Comparison of ENCODE assay signal across 8 cellular contexts in genomic region chr20:62972270-62973032, GRCh38. TPM values are rescaled to one million over a fixed set of nuclear protein-coding genes. Genes with fewer than 3 reads are reported as not detected.
DNase-seq lines count a peak whose midpoint lies in the region; ATAC-seq and TF ChIP-seq lines count a peak whose summit lies in the region.

No MANE protein-coding gene starts in this region.

- H3K27ac Mint-ChIP-seq in progenitor cell of endocrine pancreas: no peak overlapping the region

- no peak overlapping the region for H3K4me2 ChIP-seq in GM23248 (ENCODE audit: unreplicated experiment)

- DNase-seq in DMS 273 treated with DMSO at 0.1 percent for 48 hours (lab: John Stamatoyannopoulos, UW) (peak; percentile 44), GM23248 (peak; percentile 92), NCI-H1105 (lab: John Stamatoyannopoulos, UW) (peak; percentile 81), T follicular helper cell (ENCODE audit: low read depth) (peak; percentile 78), heart right ventricle (peak; percentile 85 to 87), progenitor cell of endocrine pancreas (ENCODE audit: low spot score, unreplicated experiment) (peak; percentile 85), upper lobe of right lung (peak; percentile 94)
- DNase-seq in activated naive CD8-positive, alpha-beta T cell treated with anti-CD3 and anti-CD28 coated beads, Interleukin-2, amount 50 U/mL, for 16 hours (ENCODE audit: low read depth, low spot score): peak; percentile 67

- H3K79me2 ChIP-seq in GM23248 (ENCODE audit: insufficient read depth): no peaks in the 10 kb centered on the region

- H3K9me3 Mint-ChIP-seq in progenitor cell of endocrine pancreas (ENCODE audit: low read depth): no peaks in the 10 kb centered on the region

- no peaks in the 10 kb centered on the region for H3K36me3 Mint-ChIP-seq in progenitor cell of endocrine pancreas (ENCODE audit: insufficient read depth)

- H3K9me2 ChIP-seq in GM23248 (ENCODE audit: insufficient read depth): no peaks in the 10 kb centered on the region

- no peak overlapping the region for H3K9ac ChIP-seq in GM23248

- H3K27me3 Mint-ChIP-seq in progenitor cell of endocrine pancreas: peaks cover 56% of the 10 kb centered on the region

- H3F3A ChIP-seq in GM23248 (ENCODE audit: insufficient read depth): no peaks in the 10 kb centered on the region

- H3K9me3 ChIP-seq in GM23248 (ENCODE audit: low read depth): no peaks in the 10 kb centered on the region
- no peaks in the 10 kb centered on the region for H3K9me3 ChIP-seq in heart right ventricle
- H3K9me3 ChIP-seq in upper lobe of right lung: no peaks in the 10 kb centered on the region

- peak overlapping the region; percentile 54; the same call in 1 of the 2 replicates for H3K4me3 ChIP-seq in GM23248
- peak overlapping the region in 9 of 10 donors; percentile 13 to 45 (median 30) for H3K4me3 ChIP-seq in heart right ventricle
- H3K4me3 ChIP-seq in upper lobe of right lung: peak overlapping the region; percentile 19

- H3K4me1 Mint-ChIP-seq in progenitor cell of endocrine pancreas (ENCODE audit: low read depth): peaks cover 1% of the 10 kb centered on the region

- H3K27me3 ChIP-seq in GM23248 (replicated peaks; ENCODE audit: insufficient read depth) (peaks cover 32% of the 10 kb centered on the region), heart right ventricle (peaks cover 14 to 80% (median 65%) of the 10 kb centered on the region in 7 donors), upper lobe of right lung (peaks cover 63% of the 10 kb centered on the region)

- H3K36me3 ChIP-seq in GM23248 (ENCODE audit: low read depth): no peaks in the 10 kb centered on the region
- no peaks in the 10 kb centered on the region for H3K36me3 ChIP-seq in heart right ventricle
- H3K36me3 ChIP-seq in upper lobe of right lung: no peaks in the 10 kb centered on the region

- in situ Hi-C loops in GM23248 (cut with MboI): no loop called here

- peak; percentile 88 to 96 (median 94) for ATAC-seq in heart right ventricle
- peak; percentile 97 for ATAC-seq in upper lobe of right lung

- WGBS in GM23248 (ENCODE audit: low coverage in 1 of 2, low lambda C conversion rate in 2 of 2, missing lambda C conversion rate in 2 of 2), 2 experiments: 2 to 3% methylated on average over 31 to 45 of the region's 45 CpGs
- WGBS in heart right ventricle, 2 donors: 3% methylated on average over 40 to 45 of the region's 45 CpGs

- peak overlapping the region; percentile 38; the same call in 1 of the 2 replicates for H2AFZ ChIP-seq in GM23248

- peak overlapping the region; percentile 25 for H3K4me3 Mint-ChIP-seq in progenitor cell of endocrine pancreas (ENCODE audit: low read depth)

- H3K4me1 ChIP-seq in GM23248 (ENCODE audit: insufficient read depth) (no peaks in the 10 kb centered on the region), heart right ventricle (peaks cover 0 to 12% (median 8%) of the 10 kb centered on the region in 9 donors), upper lobe of right lung (peaks cover 8% of the 10 kb centered on the region)

- H3K27ac ChIP-seq in GM23248: no peak overlapping the region
- H3K27ac ChIP-seq in heart right ventricle: no peak overlapping the region
- H3K27ac ChIP-seq in upper lobe of right lung: no peak overlapping the region

- no peaks in the 10 kb centered on the region for H4K20me1 ChIP-seq in GM23248 (ENCODE audit: insufficient read depth)

- intact Hi-C loops in heart right ventricle (cut with DNase I) (loop anchor here in 8 of 10 donors (1.0 to 2.0 kb wide), 3 partner anchors 36 to 72 kb away; no protein-coding TSS in a partner anchor), upper lobe of right lung (cut with DNase I) (no loop called here)

- peak; percentile 79 to 92 (median 85) for TF ChIP-seq CTCF in heart right ventricle (IDR thresholded peaks at IDR 0.05)
- TF ChIP-seq CTCF in progenitor cell of endocrine pancreas (IDR thresholded peaks at IDR 0.05; ENCODE audit: unreplicated experiment): peak; percentile 78
- peak; percentile 83 for TF ChIP-seq CTCF in upper lobe of right lung (IDR thresholded peaks at IDR 0.05)

RNA-seq across cellular contexts. Expression of gene SLC17A9, which starts 19.9 kb away (rescaled TPM):
- 11.1 and 19.5 TPM in 2 replicates for total RNA-seq in GM23248 (2014; rRNA removed; shearing (Covaris generic))
- 17.7 and 23.2 TPM in 2 replicates for polyA plus RNA-seq in GM23248 (2016; fragmentation: Nextera tagmentation; extraction: Ambion mirVana)
- total RNA-seq in heart right ventricle: 1 to 10 TPM in 4 of 10 donors, under 1 TPM in 6; 0.19 to 3.6 (median 0.62) TPM
- 1 to 10 TPM; 2.3 to 8.3 TPM for polyA plus RNA-seq in heart right ventricle
- total RNA-seq in progenitor cell of endocrine pancreas: 8.0 and 8.3 TPM in 2 replicates
- 15.2 TPM for total RNA-seq in upper lobe of right lung

RNA-seq across cellular contexts. Expression of gene BHLHE23, which starts 34.3 kb away (rescaled TPM):
- not detected in 2 replicates for total RNA-seq in GM23248 (2014; rRNA removed; shearing (Covaris generic))
- polyA plus RNA-seq in GM23248 (2016; fragmentation: Nextera tagmentation; extraction: Ambion mirVana) (not detected in 2 replicates), heart right ventricle (under 1 TPM in 1 of 2 donors, not detected in 1; 0.03 TPM)
- total RNA-seq in heart right ventricle (not detected), progenitor cell of endocrine pancreas (not detected in 2 replicates), upper lobe of right lung (not detected)

RNA-seq across cellular contexts. Expression of gene GID8, which starts 34.5 kb away (rescaled TPM):
- total RNA-seq in GM23248 (2014; rRNA removed; shearing (Covaris generic)): 29.1 and 31.0 TPM in 2 replicates
- 17.5 and 17.6 TPM in 2 replicates for polyA plus RNA-seq in GM23248 (2016; fragmentation: Nextera tagmentation; extraction: Ambion mirVana)
- 10 to 100 TPM; 13.7 to 19.9 (median 16.7) TPM for total RNA-seq in heart right ventricle
- polyA plus RNA-seq in heart right ventricle: 10 to 100 TPM in 1 of 2 donors, 1 to 10 TPM in 1; 7.0 to 10.2 TPM
- total RNA-seq in progenitor cell of endocrine pancreas: 66.7 and 71.6 TPM in 2 replicates
- total RNA-seq in upper lobe of right lung: 27.4 TPM

RNA-seq across cellular contexts. Expression of gene DIDO1, which starts 46.1 kb away (rescaled TPM):
- 28.6 and 37.1 TPM in 2 replicates for total RNA-seq in GM23248 (2014; rRNA removed; shearing (Covaris generic))
- polyA plus RNA-seq in GM23248 (2016; fragmentation: Nextera tagmentation; extraction: Ambion mirVana) (15.5 and 16.2 TPM in 2 replicates), heart right ventricle (10 to 100 TPM; 16.0 to 21.9 TPM)
- total RNA-seq in heart right ventricle (10 to 100 TPM; 31.4 to 44.6 (median 37.6) TPM), progenitor cell of endocrine pancreas (68.2 and 71.2 TPM in 2 replicates), upper lobe of right lung (55.5 TPM)

Comparison
In these comparisons a context has a peak if more than half of its experiments do, and no peak if none do; other contexts are left out.
1. DNase-seq: peak in every context shown above with its lines; median percentile 94 in upper lobe of right lung; 92 in GM23248; 86 in heart right ventricle; 85 in progenitor cell of endocrine pancreas; 81 in NCI-H1105; 78 in T follicular helper cell; 67 in activated naive CD8-positive, alpha-beta T cell treated with anti-CD3 and anti-CD28 coated beads, Interleukin-2, amount 50 U/mL, for 16 hours; 44 in DMS 273 treated with DMSO at 0.1 percent for 48 hours.